In genomic region chr10:124403548-124403947, GRCh38 we compare ENCODE assay signal across 9 cellular contexts. TPM values are rescaled to one million over a fixed set of nuclear protein-coding genes. Genes with fewer than 3 reads are reported as not detected.
DNase-seq lines count a peak whose midpoint lies in the region; ATAC-seq, FAIRE-seq and TF ChIP-seq lines count a peak whose summit lies in the region.
"Had no signal": no experiment of that assay in that cellular context is flagged by ENCODE, and none has a peak within 500 bp of the region (broad histone marks: within the 10 kb centered on the region; RNA-seq: fewer than 3 reads in every experiment).

No MANE protein-coding gene starts in this region.

- no peaks in the 10 kb centered on the region for H3K79me1 ChIP-seq in H1 (ENCODE audit: low read depth, low read length)

- H3K4ac ChIP-seq in H1 (replicated peaks; ENCODE audit: insufficient read length, low read depth, low read length): no peak overlapping the region

- TF ChIP-seq CTCF in C4-2B (conservative IDR thresholded peaks at IDR 0.05) (peak; percentile 88), H1 (IDR thresholded peaks at IDR 0.05; ENCODE audit: control extremely low read depth in 1 of 3, insufficient read depth in 1 of 3, low read depth in 1 of 3, low read length in 3 of 3) (peak in 2 of 3 experiments; percentile 73 to 83; a peak in 3 of 4 replicates), mesothelial cell of epicardium (IDR thresholded peaks at IDR 0.05; ENCODE audit: unreplicated experiment) (peak; percentile 67), ovary (IDR thresholded peaks at IDR 0.05) (peak in 1 of 3 donors; percentile 34)

- H2AK5ac ChIP-seq in H1 (ENCODE audit: low read depth, low read length): no peak overlapping the region

- intact Hi-C loops in ovary (cut with DNase I): no loop called here

- no peak overlapping the region for H3K27ac ChIP-seq in C4-2B
- no peak overlapping the region for H3K27ac ChIP-seq in H1 (ENCODE audit: low read depth, low read length)
- no peak overlapping the region for H3K27ac ChIP-seq in ovary

- H3K56ac ChIP-seq in H1 (replicated peaks; ENCODE audit: insufficient read length, low read depth, low read length): no peak overlapping the region

- peak; percentile 61 to 79 for TF ChIP-seq RAD21 in H1 (IDR thresholded peaks at IDR 0.05 in 1 of 2, conservative IDR thresholded peaks at IDR 0.05 in 1 of 2; ENCODE audit: low read depth in 2 of 2, low read length in 2 of 2)

- no peak overlapping the region for H4K5ac ChIP-seq in H1 (ENCODE audit: insufficient read length, low read depth, low read length)

- H3K4me3 Mint-ChIP-seq in mesothelial cell of epicardium: no peak overlapping the region

- no peak overlapping the region for H2BK12ac ChIP-seq in H1 (ENCODE audit: low read depth, low read length)

- no peak overlapping the region for H3K18ac ChIP-seq in H1 (ENCODE audit: extremely low read depth, low read length)

- no peak overlapping the region for H2AFZ ChIP-seq in H1 (ENCODE audit: low read length)

- no peak overlapping the region for H3K9ac ChIP-seq in H1 (replicated peaks in 1 of 4; ENCODE audit: extremely low read depth in 1 of 4, low read depth in 3 of 4, low read length in 3 of 4)

- peaks cover 7% of the 10 kb centered on the region for H3K4me1 Mint-ChIP-seq in mesothelial cell of epicardium

- H3K4me3 ChIP-seq in H1 (ENCODE audit: extremely low read depth in 1 of 4, insufficient read depth in 2 of 4, low read depth in 3 of 4, low read length in 4 of 4) (no peak overlapping the region), ovary (no peak overlapping the region)

- H4K91ac ChIP-seq in H1 (replicated peaks; ENCODE audit: insufficient read length, low read length): no peak overlapping the region

- no peak overlapping the region for H2BK5ac ChIP-seq in H1 (ENCODE audit: low read depth, low read length)

- no peaks in the 10 kb centered on the region for H3K23me2 ChIP-seq in H1 (ENCODE audit: low read depth, low read length)

- POLR2A ChIA-PET in H1 (lab: Charles Lee; ENCODE audit: partially characterized antibody): interaction anchor here (1.0 to 1.3 kb wide), 4 partner anchors 9 to 15 kb away, joined by 3 to 13 read pairs (median 5); partner anchors contain the start of gene OAT

- WGBS in H1 (ENCODE audit: extremely low coverage in 1 of 2, insufficient coverage in 1 of 2, insufficient read length in 1 of 2, insufficient replicate concordance in 2 of 2, low coverage in 1 of 2, low lambda C conversion rate in 2 of 2, missing lambda C conversion rate in 1 of 2), 2 experiments: 54% methylated on average over 8 of the region's 8 CpGs; no CpG with 5 or more reads in 1 of the 2 experiments
- 44 to 50% (median 48%) methylated on average over 8 of the region's 8 CpGs for WGBS in ovary, 3 donors

- no peaks in the 10 kb centered on the region for H3K27me3 Mint-ChIP-seq in mesothelial cell of epicardium (ENCODE audit: low read depth)

- H3K27me3 ChIP-seq in H1 (replicated peaks in 1 of 4; ENCODE audit: control insufficient read depth in 3 of 4, extremely low read depth in 1 of 4, insufficient read depth in 3 of 4, low read length in 3 of 4): no peaks in the 10 kb centered on the region
- H3K27me3 ChIP-seq in ovary: no peaks in the 10 kb centered on the region

- H3K27ac Mint-ChIP-seq in mesothelial cell of epicardium: peak overlapping the region; percentile 81

- CTCF ChIA-PET in H1 (lab: Charles Lee; ENCODE audit: partially characterized antibody): interaction anchor here (0.6 to 2.7 kb wide), 33 partner anchors 9 to 408 kb away, joined by 3 to 22 read pairs (median 3); partner anchors contain the start of gene OAT

- H3K23ac ChIP-seq in H1 (ENCODE audit: insufficient read length): no peak overlapping the region

- FAIRE-seq in H1 (lab: Jason Lieb, UNC): peak; percentile 91

- H2BK120ac ChIP-seq in H1 (replicated peaks; ENCODE audit: low read depth, low read length): no peak overlapping the region

- H2BK15ac ChIP-seq in H1 (ENCODE audit: low read length): no peak overlapping the region; the same call in 1 of the 2 replicates

- H4K8ac ChIP-seq in H1 (ENCODE audit: extremely low read depth, insufficient read depth, low read length): no peak overlapping the region

- H3K4me1 ChIP-seq in H1 (replicated peaks in 1 of 4; ENCODE audit: control insufficient read depth in 3 of 4, insufficient read depth in 4 of 4, low read length in 3 of 4) (no peaks in the 10 kb centered on the region), ovary (ENCODE audit: insufficient read depth) (no peaks in the 10 kb centered on the region)

- ATAC-seq in GM18519 (IDR thresholded peaks at IDR 0.05; ENCODE audit: low FRiP score, unreplicated experiment) (peak; percentile 95), HG03039 (IDR thresholded peaks at IDR 0.05; ENCODE audit: unreplicated experiment) (peak; percentile 53)

- peaks cover 9 to 51% (median 31%) of the 10 kb centered on the region in 4 experiments for H3K36me3 ChIP-seq in H1 (ENCODE audit: control insufficient read depth in 2 of 4, insufficient read depth in 4 of 4, low read length in 3 of 4)
- H3K36me3 ChIP-seq in ovary: no peaks in the 10 kb centered on the region

- peaks cover 0 to 2% of the 10 kb centered on the region in 2 experiments for H4K20me1 ChIP-seq in H1 (replicated peaks in 1 of 2; ENCODE audit: control insufficient read depth in 1 of 2, insufficient read depth in 2 of 2, low read length in 2 of 2)

- DNase-seq in NCI-H2029 (lab: John Stamatoyannopoulos, UW): peak; percentile 53
- DNase-seq in SW480 (ENCODE audit: low spot score): peak; percentile 78
- peak; percentile 51 to 57 for DNase-seq in H1 (ENCODE audit: low read depth in 1 of 2, low spot score in 2 of 2)
- no peak for DNase-seq in mesothelial cell of epicardium (ENCODE audit: low spot score in 2 of 2, unreplicated experiment in 2 of 2)
- DNase-seq in ovary: no peak

- H3K14ac ChIP-seq in H1 (ENCODE audit: insufficient read length): no peak overlapping the region

- H3K9me3 ChIP-seq in H1 (ENCODE audit: insufficient read depth in 2 of 2, low read depth in 1 of 2, low read length in 1 of 2) (no peaks in the 10 kb centered on the region), ovary (no peaks in the 10 kb centered on the region)

- H3K4me2 ChIP-seq in H1 (ENCODE audit: insufficient read depth in 1 of 2, low read depth in 2 of 2, low read length in 2 of 2): no peak overlapping the region; a peak in 1 of 4 replicates

- peaks cover 48% of the 10 kb centered on the region for H3K36me3 Mint-ChIP-seq in mesothelial cell of epicardium

- TF ChIP-seq POLR2A in H1 (IDR thresholded peaks at IDR 0.05; ENCODE audit: control extremely low read depth in 1 of 2, low read depth in 2 of 2, low read length in 2 of 2): no peak
- no peak for TF ChIP-seq POLR2A in ovary (IDR thresholded peaks at IDR 0.05)

- no peaks in the 10 kb centered on the region for H3K79me2 ChIP-seq in H1 (ENCODE audit: control insufficient read depth in 1 of 2, insufficient read depth in 2 of 2, low read length in 2 of 2)

- no peak overlapping the region for H2BK20ac ChIP-seq in H1 (ENCODE audit: low read length)

- TF ChIP-seq EP300 in H1 (IDR thresholded peaks at IDR 0.05; ENCODE audit: borderline replicate concordance in 1 of 2, low read depth in 2 of 2, low read length in 2 of 2) (no peak), ovary (IDR thresholded peaks at IDR 0.05) (no peak)

- H3K9me3 Mint-ChIP-seq in mesothelial cell of epicardium: no peaks in the 10 kb centered on the region

TF ChIP-seq in H1, 55 proteins besides CTCF, POLR2A, EP300 and RAD21 (continues in another document):
- TF ChIP-seq BRCA1 (IDR thresholded peaks at IDR 0.05; ENCODE audit: low read depth, low read length): no peak
- TF ChIP-seq CREB1 (IDR thresholded peaks at IDR 0.05): no peak
- no peak for TF ChIP-seq SIRT6 (IDR thresholded peaks at IDR 0.05; ENCODE audit: low read length)
- no peak for TF ChIP-seq CTBP2 (IDR thresholded peaks at IDR 0.05; ENCODE audit: borderline replicate concordance, insufficient read depth, insufficient read length, low read length)

RNA-seq across cellular contexts. Expression of gene OAT, which starts 15.2 kb away (rescaled TPM):
- 121 TPM in 2 replicates for total RNA-seq in H1 (2021; fragmentation: NEBNext Ultra II Directional; extraction: Animal tissue kit (Norgen Biotek cat#: 25700))
- polyA plus RNA-seq in H1 (2011; rRNA removed) (40.3 and 67.8 TPM in 2 replicates), ovary (100 to 1,000 TPM in 1 of 2 donors, 10 to 100 TPM in 1; 93.2 to 114 TPM)
- 78.9 TPM for polyA plus RNA-seq in H1 (2011; cell fraction: cytosol; rRNA removed)
- polyA plus RNA-seq in H1 (2011; cell fraction: nucleus; rRNA removed): 33.9 TPM
- polyA plus RNA-seq in H1 (2012, experiment 1 of 2): 69.7 to 96.8 TPM (median 81.5 TPM) in 4 replicates
- 10.6 TPM for polyA plus RNA-seq in H1 (2012, experiment 2 of 2)
- 57.5 TPM for polyA plus RNA-seq in H1 (2013, experiment 1 of 2)
- 54.5 TPM for polyA plus RNA-seq in H1 (2013, experiment 2 of 2)
- 65.2 and 99.5 TPM in 2 replicates for polyA minus RNA-seq in H1 (2011; rRNA and poly(A)+ RNA removed)
- polyA minus RNA-seq in H1 (2011; cell fraction: cytosol; rRNA and poly(A)+ RNA removed): 42.3 TPM
- polyA minus RNA-seq in H1 (2011; cell fraction: nucleus; rRNA and poly(A)+ RNA removed): 33.1 TPM
- total RNA-seq in mesothelial cell of epicardium (52.5 to 55.1 TPM (median 54.5 TPM) in 3 replicates), ovary (100 to 1,000 TPM in 2 of 7 donors, 10 to 100 TPM in 5; 76.5 to 125 (median 94.5) TPM)

RNA-seq across cellular contexts. Expression of gene NKX1-2, which starts 46.3 kb away (rescaled TPM):
- 33.9 and 34.9 TPM in 2 replicates for total RNA-seq in H1 (2021; fragmentation: NEBNext Ultra II Directional; extraction: Animal tissue kit (Norgen Biotek cat#: 25700))
- 11.5 and 12.7 TPM in 2 replicates for polyA plus RNA-seq in H1 (2011; rRNA removed)
- 17.0 TPM for polyA plus RNA-seq in H1 (2011; cell fraction: cytosol; rRNA removed)
- polyA plus RNA-seq in H1 (2011; cell fraction: nucleus; rRNA removed): 9.4 TPM
- polyA plus RNA-seq in H1 (2012, experiment 1 of 2): 17.0 to 28.5 TPM (median 22.6 TPM) in 4 replicates
- polyA plus RNA-seq in H1 (2012, experiment 2 of 2): 25.6 TPM
- 22.8 TPM for polyA plus RNA-seq in H1 (2013, experiment 1 of 2)
- 23.9 TPM for polyA plus RNA-seq in H1 (2013, experiment 2 of 2)
- 18.1 and 19.2 TPM in 2 replicates for polyA minus RNA-seq in H1 (2011; rRNA and poly(A)+ RNA removed)
- polyA minus RNA-seq in H1 (2011; cell fraction: cytosol; rRNA and poly(A)+ RNA removed): 29.8 TPM
- 15.2 TPM for polyA minus RNA-seq in H1 (2011; cell fraction: nucleus; rRNA and poly(A)+ RNA removed)
- not detected in 3 replicates for total RNA-seq in mesothelial cell of epicardium
- under 1 TPM in 1 of 7 donors, not detected in 6; 0.05 TPM for total RNA-seq in ovary
- polyA plus RNA-seq in ovary: not detected
- total RNA-seq: T-helper 2 cell treated with Interferon-gamma antibody and Interleukin-4, amounts not matched to agents 100 ng/mL and 5 ng/mL, for 36 hours had no signal

RNA-seq across cellular contexts. Expression of gene LHPP, which starts 58.1 kb away (rescaled TPM):
- total RNA-seq in H1 (2021; fragmentation: NEBNext Ultra II Directional; extraction: Animal tissue kit (Norgen Biotek cat#: 25700)): 26.0 and 27.5 TPM in 2 replicates
- polyA plus RNA-seq in H1 (2011; rRNA removed): 45.0 and 50.5 TPM in 2 replicates
- polyA plus RNA-seq in H1 (2011; cell fraction: cytosol; rRNA removed): 39.2 TPM
- polyA plus RNA-seq in H1 (2011; cell fraction: nucleus; rRNA removed): 40.4 TPM
- 20.9 to 42.0 TPM (median 37.2 TPM) in 4 replicates for polyA plus RNA-seq in H1 (2012, experiment 1 of 2)
- 36.6 TPM for polyA plus RNA-seq in H1 (2012, experiment 2 of 2)
- polyA plus RNA-seq in H1 (2013, experiment 1 of 2): 18.9 TPM
- 18.9 TPM for polyA plus RNA-seq in H1 (2013, experiment 2 of 2)
- polyA minus RNA-seq in H1 (2011; rRNA and poly(A)+ RNA removed): 19.6 and 21.2 TPM in 2 replicates
- polyA minus RNA-seq in H1 (2011; cell fraction: cytosol; rRNA and poly(A)+ RNA removed): 10.4 TPM
- polyA minus RNA-seq in H1 (2011; cell fraction: nucleus; rRNA and poly(A)+ RNA removed): 24.9 TPM
- 17.3 to 19.6 TPM (median 17.5 TPM) in 3 replicates for total RNA-seq in mesothelial cell of epicardium
- 10 to 100 TPM in 5 of 7 donors, 1 to 10 TPM in 2; 4.3 to 19.9 (median 12.6) TPM for total RNA-seq in ovary
- polyA plus RNA-seq in ovary: 10 to 100 TPM in 1 of 2 donors, 1 to 10 TPM in 1; 8.7 to 18.4 TPM

Comparison
In these comparisons a context has a peak if more than half of its experiments do, and no peak if none do; other contexts are left out.
1. DNase-seq: peak in NCI-H2029 (single experiment), SW480 (single experiment) and H1 (2 of 2); none in mesothelial cell of epicardium (0 of 2) and ovary (0 of 5).
2. RNA of gene NKX1-2, which starts 46.3 kb away (total RNA-seq): 33.9 to 34.9 TPM in H1; not detected in mesothelial cell of epicardium and 0.05 TPM in ovary; every median in the first group is over 10 times any median in the second.